ENCODE assay signal across 8 cellular contexts in genomic region chr4:182144621-182145359, GRCh38.
DNase-seq lines count a peak whose midpoint lies in the region; ATAC-seq and TF ChIP-seq lines count a peak whose summit lies in the region.

No MANE protein-coding gene starts in this region.

- H3K9ac ChIP-seq in NT2/D1 (ENCODE audit: insufficient read length, low read depth) = peak overlapping the region; percentile 92

- in situ Hi-C loops in ACHN (cut with HindIII; ENCODE audit: low pct_ligation_motif_present, low pct_unique_long_range_greater_than_20kb, low sequenced_read_pairs) = no loop called here

- H3K36me3 ChIP-seq in NT2/D1 (ENCODE audit: insufficient read depth, insufficient read length, low read length) = peaks cover 14% of the 10 kb centered on the region
- no peaks in the 10 kb centered on the region for H3K36me3 ChIP-seq in esophagus muscularis mucosa

- peak overlapping the region; percentile 74 for H3K4me3 ChIP-seq in NT2/D1 (ENCODE audit: insufficient read length, low read depth)
- H3K4me3 ChIP-seq in esophagus muscularis mucosa = peak overlapping the region; percentile 69 to 80 (median 75)

- no peak for TF ChIP-seq CTCF in esophagus muscularis mucosa (IDR thresholded peaks at IDR 0.05)
- no peak for TF ChIP-seq CTCF in omental fat pad (IDR thresholded peaks at IDR 0.05)

- TF ChIP-seq POLR2A in esophagus muscularis mucosa (IDR thresholded peaks at IDR 0.05; ENCODE audit: low read depth) = no peak

- intact Hi-C loops in esophagus muscularis mucosa (cut with DNase I) = loop anchor here (5.0 kb wide), 1 partner anchor 303 kb away; no protein-coding TSS in a partner anchor

- ATAC-seq in GM18867 (IDR thresholded peaks at IDR 0.05; ENCODE audit: unreplicated experiment) (peak; percentile 50), omental fat pad (ENCODE audit: low FRiP score) (peak; percentile 19), GM19467 (IDR thresholded peaks at IDR 0.05; ENCODE audit: unreplicated experiment) (no peak)

- peaks cover 2% of the 10 kb centered on the region for H3K4me1 ChIP-seq in NT2/D1 (ENCODE audit: insufficient read depth, insufficient read length)
- peaks cover 23 to 40% (median 30%) of the 10 kb centered on the region in 4 donors for H3K4me1 ChIP-seq in esophagus muscularis mucosa

- H3K27me3 ChIP-seq in NT2/D1 (ENCODE audit: insufficient read depth, insufficient read length) (no peaks in the 10 kb centered on the region), esophagus muscularis mucosa (peaks cover 0 to 52% (median 6%) of the 10 kb centered on the region in 4 donors)

- no peak for TF ChIP-seq EP300 in esophagus muscularis mucosa (IDR thresholded peaks at IDR 0.05)

- peak overlapping the region; percentile 68 to 86 (median 78) for H3K27ac ChIP-seq in esophagus muscularis mucosa (replicated peaks in 1 of 4)

- WGBS in esophagus muscularis mucosa = 0% methylated on average over 6 of the region's 95 CpGs

- H3K9me3 ChIP-seq in NT2/D1 (ENCODE audit: insufficient read depth, low read length) (no peaks in the 10 kb centered on the region), esophagus muscularis mucosa (no peaks in the 10 kb centered on the region)

- DNase-seq in ACHN (peak; percentile 31), NT2/D1 (ENCODE audit: low read depth, low spot score) (no peak), esophagus muscularis mucosa (ENCODE audit: extremely low spot score) (no peak), omental fat pad (ENCODE audit: low spot score) (no peak), kidney glomerular epithelial cell (lab: John Stamatoyannopoulos, UW) (no peak)
- no peak for DNase-seq in stimulated activated naive CD4-positive, alpha-beta T cell (lab: John Stamatoyannopoulos, UW)
